18 cellular contexts compared by ENCODE assay signal in genomic region chr14:101496779-101497420, GRCh38.
DNase-seq lines count a peak whose midpoint lies in the region; ATAC-seq and TF ChIP-seq lines count a peak whose summit lies in the region.
"Had no signal": no experiment of that assay in that cellular context is flagged by ENCODE, and none has a peak within 500 bp of the region (broad histone marks: within the 10 kb centered on the region; RNA-seq: fewer than 3 reads in every experiment).

No MANE protein-coding gene starts in this region.

- H3K9me2 ChIP-seq in hepatocyte (replicated peaks; ENCODE audit: insufficient read depth), result no peaks in the 10 kb centered on the region

- H3K4me1 ChIP-seq in hepatocyte (ENCODE audit: insufficient read depth), result peaks cover 14% of the 10 kb centered on the region
- H3K4me1 ChIP-seq: foreskin keratinocyte had no signal

- intact Hi-C loops in CD14-positive monocyte (cut with micrococcal nuclease) (no loop called here), sciatic nerve (cut with DNase I) (no loop called here)

- H3K27ac Mint-ChIP-seq in CD14-positive monocyte, result no peak overlapping the region
- no peak overlapping the region for H3K27ac Mint-ChIP-seq in T-helper 17 cell
- H3K27ac Mint-ChIP-seq: activated naive CD8-positive, alpha-beta T cell; CD4-positive, alpha-beta T cell had no signal

- H3K36me3 Mint-ChIP-seq in CD14-positive monocyte, result no peaks in the 10 kb centered on the region
- no peaks in the 10 kb centered on the region for H3K36me3 Mint-ChIP-seq in T-helper 17 cell (ENCODE audit: low read depth)
- H3K36me3 Mint-ChIP-seq: activated naive CD8-positive, alpha-beta T cell had no signal

- H3K4me2 ChIP-seq in hepatocyte, result peak overlapping the region; percentile 19

- H3K9me3 Mint-ChIP-seq in CD14-positive monocyte, result peaks cover 0 to 16% (median 2%) of the 10 kb centered on the region in 7 donors
- H3K9me3 Mint-ChIP-seq: CD4-positive, alpha-beta T cell had no signal

- H3K4me3 Mint-ChIP-seq in CD14-positive monocyte (no peak overlapping the region), T-helper 17 cell (no peak overlapping the region)
- H3K4me3 Mint-ChIP-seq: activated naive CD8-positive, alpha-beta T cell; activated T-cell treated with anti-CD3 and anti-CD28 coated beads, Interleukin-2, amount 50 U/mL, for 4 hours; CD4-positive, alpha-beta T cell had no signal

- H3K9me3 ChIP-seq in hepatocyte (ENCODE audit: low read depth) (no peaks in the 10 kb centered on the region), T-helper 17 cell (ENCODE audit: control insufficient read depth, low read length, poor library complexity, severe bottlenecking) (no peaks in the 10 kb centered on the region)

- ATAC-seq in sciatic nerve (no peak), GM18502 (IDR thresholded peaks at IDR 0.05; ENCODE audit: poor library complexity, unreplicated experiment) (no peak), T-helper 17 cell (no peak)
- ATAC-seq: activated CD4-positive, CD25-positive, alpha-beta regulatory T cell treated with anti-CD3 and anti-CD28 coated beads, Interleukin-2, amount 50 U/mL, for 24 hours; activated T-cell treated with anti-CD3 and anti-CD28 coated beads, Interleukin-2, amount 50 U/mL, for 4 hours; foreskin keratinocyte; HCT116 had no signal

- no peaks in the 10 kb centered on the region for H3K79me2 ChIP-seq in hepatocyte

- H2AFZ ChIP-seq in hepatocyte, result no peak overlapping the region

- no peaks in the 10 kb centered on the region for H3K4me1 Mint-ChIP-seq in CD14-positive monocyte
- no peaks in the 10 kb centered on the region for H3K4me1 Mint-ChIP-seq in T-helper 17 cell

- TF ChIP-seq CTCF in CD14-positive monocyte (IDR thresholded peaks at IDR 0.05) (no peak), hepatocyte (IDR thresholded peaks at IDR 0.05; ENCODE audit: poor library complexity) (no peak)

- 74% methylated on average over 8 of the region's 8 CpGs for WGBS in hepatocyte (ENCODE audit: low lambda C conversion rate, missing lambda C conversion rate)

- no peak overlapping the region for H3K4me3 ChIP-seq in H7 (ENCODE audit: insufficient read depth, low read depth, low read length)
- no peak overlapping the region for H3K4me3 ChIP-seq in hepatocyte

- no peak overlapping the region for H3K27ac ChIP-seq in hepatocyte
- H3K27ac ChIP-seq: foreskin keratinocyte had no signal

- H4K20me1 ChIP-seq in hepatocyte (ENCODE audit: insufficient read depth, poor library complexity, severe bottlenecking), result no peaks in the 10 kb centered on the region

- no peaks in the 10 kb centered on the region for H3K36me3 ChIP-seq in H7 (replicated peaks; ENCODE audit: control insufficient read depth, insufficient read depth, low read length)
- H3K36me3 ChIP-seq in hepatocyte (replicated peaks; ENCODE audit: insufficient read depth, low read depth), result no peaks in the 10 kb centered on the region

- H3K27me3 ChIP-seq in H7 (ENCODE audit: control insufficient read depth, insufficient read depth, low read length) (no peaks in the 10 kb centered on the region), hepatocyte (no peaks in the 10 kb centered on the region)
- H3K27me3 ChIP-seq: foreskin keratinocyte had no signal

- H3K27me3 Mint-ChIP-seq in CD14-positive monocyte (ENCODE audit: low read depth in 3 of 3), result peaks cover 15 to 22% (median 18%) of the 10 kb centered on the region in 3 donors
- H3K27me3 Mint-ChIP-seq in T-helper 17 cell, result peaks cover 47% of the 10 kb centered on the region

- DNase-seq in CD14-positive monocyte (ENCODE audit: low spot score), result peak; percentile 21
- DNase-seq in H7, result peak; percentile 42
- no peak for DNase-seq in hepatocyte (ENCODE audit: low spot score)
- DNase-seq in sciatic nerve (ENCODE audit: low spot score), result peak; percentile 39
- no peak for DNase-seq in T-helper 17 cell
- DNase-seq in putamen (ENCODE audit: low spot score), result no peak
- DNase-seq: activated T-cell treated with anti-CD3 and anti-CD28 coated beads, Interleukin-2, amount 50 U/mL, for 4 hours; DMS153; effector CD8-positive, alpha-beta T cell; foreskin keratinocyte; KBM-7; NCI-H526; RPMI8226 had no signal

Comparison
In these comparisons a context has a peak if more than half of its experiments do, and no peak if none do; other contexts are left out.
1. DNase-seq: peak in CD14-positive monocyte (single experiment), H7 (single experiment) and sciatic nerve (single experiment); none in hepatocyte (single experiment), T-helper 17 cell (0 of 3) and putamen (single experiment).